17 cellular contexts compared by ENCODE assay signal in genomic region chr3:51985063-51985462, GRCh38. TPM values are rescaled to one million over a fixed set of nuclear protein-coding genes. Genes with fewer than 3 reads are reported as not detected.
A peak's percentile ranks its signal among the peaks of the same experiment; 100 is the strongest.
DNase-seq lines count a peak whose midpoint lies in the region; ATAC-seq, FAIRE-seq and TF ChIP-seq lines count a peak whose summit lies in the region.
"Had no signal": no experiment of that assay in that cellular context is flagged by ENCODE, and none has a peak within 500 bp of the region (broad histone marks: within the 10 kb centered on the region; RNA-seq: fewer than 3 reads in every experiment).

No MANE protein-coding gene starts in this region.

- no peak overlapping the region for H3K27ac ChIP-seq in heart right ventricle
- H3K27ac ChIP-seq: SJCRH30 had no signal

- 86 to 93% methylated on average over 6 of the region's 6 CpGs for WGBS in heart right ventricle, 2 donors

- H3K4me1 ChIP-seq in heart right ventricle: peaks cover 9 to 49% (median 37%) of the 10 kb centered on the region in 9 donors

- peaks cover 10% of the 10 kb centered on the region for H3K4me1 Mint-ChIP-seq in activated T-helper 17 cell treated with anti-CD3 and anti-CD28 coated beads, Interleukin-2, amount 50 U/mL, for 72 hours
- peaks cover 23% of the 10 kb centered on the region for H3K4me1 Mint-ChIP-seq in mesothelial cell of epicardium

- no peak for FAIRE-seq in HTR-8/SVneo (lab: Jason Lieb, UNC)

- peak; percentile 49 for DNase-seq in Right ventricle myocardium inferior (ENCODE audit: missing footprints)
- no peak for DNase-seq in heart right ventricle
- DNase-seq in mesothelial cell of epicardium (ENCODE audit: low spot score in 2 of 2, unreplicated experiment in 2 of 2): no peak
- DNase-seq in NCI-H2196 treated with DMSO at 0.1 percent for 48 hours (lab: John Stamatoyannopoulos, UW; ENCODE audit: unreplicated experiment): no peak
- DNase-seq in stimulated activated CD4-positive, alpha-beta T cell treated with anti-CD3 and anti-CD28 coated beads, Interleukin-15, amount 100 ng/mL, for 24 hours: no peak
- DNase-seq in HTR-8/SVneo (ENCODE audit: insufficient read length, low spot score): no peak
- no peak for DNase-seq in activated CD8-positive, alpha-beta memory T cell treated with anti-CD3 and anti-CD28 coated beads, Interleukin-2, amount 50 U/mL, for 48 hours
- DNase-seq: activated T-cell treated with anti-CD3 and anti-CD28 coated beads, Interleukin-2, amount 50 U/mL, for 4 hours; body of pancreas; DMS79; MM.1S; NCI-H2171; ovary; SJCRH30; tibial artery had no signal

- H3K27me3 ChIP-seq in heart right ventricle: no peaks in the 10 kb centered on the region
- H3K27me3 ChIP-seq: body of pancreas, ovary, SJCRH30, tibial artery had no signal

- H3K27me3 Mint-ChIP-seq in activated T-helper 17 cell treated with anti-CD3 and anti-CD28 coated beads, Interleukin-2, amount 50 U/mL, for 72 hours: no peaks in the 10 kb centered on the region
- H3K27me3 Mint-ChIP-seq in mesothelial cell of epicardium (ENCODE audit: low read depth): no peaks in the 10 kb centered on the region

- no peak overlapping the region for H3K4me3 ChIP-seq in heart right ventricle
- H3K4me3 ChIP-seq: body of pancreas, ovary, SJCRH30, tibial artery had no signal

- H3K27ac Mint-ChIP-seq in activated T-helper 17 cell treated with anti-CD3 and anti-CD28 coated beads, Interleukin-2, amount 50 U/mL, for 72 hours: peak overlapping the region; percentile 25
- peak overlapping the region; percentile 99 for H3K27ac Mint-ChIP-seq in mesothelial cell of epicardium

- ATAC-seq in Right ventricle myocardium inferior (no peak), heart right ventricle (no peak)
- ATAC-seq in activated T-helper 17 cell treated with anti-CD3 and anti-CD28 coated beads, Interleukin-2, amount 50 U/mL, for 72 hours (replicated peaks): no peak
- ATAC-seq: activated T-cell treated with anti-CD3 and anti-CD28 coated beads, Interleukin-2, amount 50 U/mL, for 4 hours; body of pancreas; HCT116 had no signal

- TF ChIP-seq CTCF in heart right ventricle (IDR thresholded peaks at IDR 0.05) (no peak), mesothelial cell of epicardium (IDR thresholded peaks at IDR 0.05; ENCODE audit: unreplicated experiment) (no peak)

- no peaks in the 10 kb centered on the region for H3K9me3 ChIP-seq in heart right ventricle
- H3K9me3 ChIP-seq: body of pancreas, ovary, SJCRH30, tibial artery had no signal

- H3K36me3 Mint-ChIP-seq in activated T-helper 17 cell treated with anti-CD3 and anti-CD28 coated beads, Interleukin-2, amount 50 U/mL, for 72 hours (ENCODE audit: low read depth): peaks cover 10% of the 10 kb centered on the region
- H3K36me3 Mint-ChIP-seq in mesothelial cell of epicardium: peaks cover 3% of the 10 kb centered on the region

- peak overlapping the region; percentile 21 for H3K4me3 Mint-ChIP-seq in activated T-helper 17 cell treated with anti-CD3 and anti-CD28 coated beads, Interleukin-2, amount 50 U/mL, for 72 hours
- H3K4me3 Mint-ChIP-seq in mesothelial cell of epicardium: peak overlapping the region; percentile 40
- H3K4me3 Mint-ChIP-seq: activated T-cell treated with anti-CD3 and anti-CD28 coated beads, Interleukin-2, amount 50 U/mL, for 4 hours had no signal

- H3K9me3 Mint-ChIP-seq in activated T-helper 17 cell treated with anti-CD3 and anti-CD28 coated beads, Interleukin-2, amount 50 U/mL, for 72 hours: no peaks in the 10 kb centered on the region
- H3K9me3 Mint-ChIP-seq in mesothelial cell of epicardium: no peaks in the 10 kb centered on the region
- H3K9me3 Mint-ChIP-seq: activated T-cell treated with anti-CD3 and anti-CD28 coated beads, Interleukin-2, amount 50 U/mL, for 4 hours had no signal

- peaks cover 0 to 4% (median 0%) of the 10 kb centered on the region in 9 donors for H3K36me3 ChIP-seq in heart right ventricle
- H3K36me3 ChIP-seq: ovary, SJCRH30, tibial artery had no signal

- intact Hi-C loops in Right ventricle myocardium inferior (cut with DNase I): no loop called here
- intact Hi-C loops in heart right ventricle (cut with DNase I): no loop called here

RNA-seq across cellular contexts. Expression of gene ACY1, which starts 1.7 kb away (rescaled TPM):
- 32.3 TPM for total RNA-seq in Right ventricle myocardium inferior
- total RNA-seq in heart right ventricle: 10 to 100 TPM; 18.7 to 45.6 (median 24.7) TPM
- polyA plus RNA-seq in heart right ventricle: 10 to 100 TPM; 24.6 to 28.3 TPM
- 10 to 100 TPM; 39.5 to 49.9 TPM for total RNA-seq in activated T-helper 17 cell treated with anti-CD3 and anti-CD28 coated beads, Interleukin-2, amount 50 U/mL, for 72 hours
- total RNA-seq in mesothelial cell of epicardium: 47.8 to 59.0 TPM (median 58.7 TPM) in 3 replicates

RNA-seq across cellular contexts. Expression of gene ABHD14A, which starts 10.2 kb away (rescaled TPM):
- total RNA-seq in Right ventricle myocardium inferior (31.5 TPM), heart right ventricle (10 to 100 TPM; 19.3 to 38.6 (median 23.6) TPM), mesothelial cell of epicardium (13.7 to 15.5 TPM (median 14.8 TPM) in 3 replicates)
- 10 to 100 TPM; 26.3 to 80.1 TPM for polyA plus RNA-seq in heart right ventricle
- total RNA-seq in activated T-helper 17 cell treated with anti-CD3 and anti-CD28 coated beads, Interleukin-2, amount 50 U/mL, for 72 hours: 10 to 100 TPM; 10.5 to 11.1 TPM

RNA-seq across cellular contexts. Expression of gene RPL29, which starts 10.6 kb away (rescaled TPM):
- total RNA-seq in Right ventricle myocardium inferior (677 TPM), heart right ventricle (100 to 1,000 TPM; 505 to 754 (median 626) TPM), mesothelial cell of epicardium (1,237 to 1,322 TPM (median 1,301 TPM) in 3 replicates)
- polyA plus RNA-seq in heart right ventricle: 1,000 to 10,000 TPM; 1,450 to 1,915 TPM
- total RNA-seq in activated T-helper 17 cell treated with anti-CD3 and anti-CD28 coated beads, Interleukin-2, amount 50 U/mL, for 72 hours: 1,000 to 10,000 TPM; 1,433 to 1,498 TPM

RNA-seq across cellular contexts. Expression of gene ABHD14B, which starts 11.2 kb away (rescaled TPM):
- 13.8 TPM for total RNA-seq in Right ventricle myocardium inferior
- total RNA-seq in heart right ventricle: 10 to 100 TPM in 8 of 10 donors, 1 to 10 TPM in 2; 7.5 to 19.0 (median 12.0) TPM
- polyA plus RNA-seq in heart right ventricle: 10 to 100 TPM; 14.6 to 47.5 TPM
- 10 to 100 TPM; 34.4 to 42.0 TPM for total RNA-seq in activated T-helper 17 cell treated with anti-CD3 and anti-CD28 coated beads, Interleukin-2, amount 50 U/mL, for 72 hours
- total RNA-seq in mesothelial cell of epicardium: 25.9 to 27.2 TPM (median 26.0 TPM) in 3 replicates

RNA-seq across cellular contexts. Expression of gene PCBP4, which starts 17.8 kb away (rescaled TPM):
- total RNA-seq in Right ventricle myocardium inferior (79.8 TPM), heart right ventricle (10 to 100 TPM; 55.1 to 85.9 (median 59.9) TPM), mesothelial cell of epicardium (58.3 to 62.0 TPM (median 59.8 TPM) in 3 replicates)
- 100 to 1,000 TPM in 1 of 2 donors, 10 to 100 TPM in 1; 63.8 to 123 TPM for polyA plus RNA-seq in heart right ventricle
- 10 to 100 TPM; 16.4 to 18.5 TPM for total RNA-seq in activated T-helper 17 cell treated with anti-CD3 and anti-CD28 coated beads, Interleukin-2, amount 50 U/mL, for 72 hours
